Comparison of ENCODE assay signal across 32 cellular contexts in the genomic region with DNA sequence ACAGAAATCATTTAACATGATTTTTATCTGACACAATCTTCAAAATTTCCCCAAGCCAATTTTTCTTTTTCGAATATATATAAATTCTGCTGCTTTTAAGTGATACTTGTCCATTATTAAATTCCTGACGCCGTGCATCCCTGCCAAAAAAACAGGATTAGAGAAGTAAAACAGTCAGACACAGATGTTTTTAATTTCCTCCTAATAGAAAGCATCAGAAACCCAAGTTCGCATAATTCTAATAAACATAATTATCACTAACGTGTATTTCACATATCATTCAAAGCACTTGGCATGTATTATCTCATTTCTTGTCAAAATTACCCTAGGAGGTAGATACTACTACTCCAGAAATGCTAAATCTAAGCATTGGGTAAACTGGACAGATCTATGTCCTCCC.
"Had no signal": no experiment of that assay in that cellular context is flagged by ENCODE, and none has a peak within 500 bp of the region (broad histone marks: within the 10 kb centered on the region; RNA-seq: fewer than 3 reads in every experiment).

No MANE protein-coding gene starts in this region.

- H3K4me1 ChIP-seq: ascending aorta, breast epithelium, gastroesophageal sphincter, heart right ventricle had no signal

- H3K36me3 ChIP-seq: ascending aorta, breast epithelium, cardiac muscle cell, gastroesophageal sphincter, heart right ventricle, WERI-Rb-1 had no signal

- DNase-seq: activated CD4-positive, alpha-beta memory T cell treated with anti-CD3 and anti-CD28 coated beads for 36 hours; activated CD4-positive, alpha-beta T cell treated with anti-CD3 and anti-CD28 coated beads for 36 hours; activated CD4-positive, alpha-beta T cell treated with anti-CD3 and anti-CD28 coated beads, Interleukin-2, amount 10 ng/mL, durations not matched to agents 24 days and 14 days; activated CD4-positive, CD25-positive, alpha-beta regulatory T cell; activated CD4-positive, CD25-positive, alpha-beta regulatory T cell treated with anti-CD3 and anti-CD28 coated beads, Interleukin-2, amount 50 U/mL, for 72 hours; activated CD8-positive, alpha-beta memory T cell treated with anti-CD3 and anti-CD28 coated beads, Interleukin-2, amount 10 ng/mL, durations not matched to agents 7 days and 5 days; activated CD8-positive, alpha-beta memory T cell treated with anti-CD3 and anti-CD28 coated beads, Interleukin-2, amount 50 U/mL, for 4 hours; activated CD8-positive, alpha-beta T cell treated with anti-CD3 and anti-CD28 coated beads, Interleukin-2, amount 10 ng/mL, durations not matched to agents 7 days and 5 days; activated gamma-delta T cell; activated naive CD4-positive, alpha-beta T cell; activated naive CD4-positive, alpha-beta T cell treated with anti-CD3 and anti-CD28 coated beads, Interleukin-2, amount 10 ng/mL, durations not matched to agents 7 days and 5 days; activated naive CD8-positive, alpha-beta T cell treated with anti-CD3 and anti-CD28 coated beads, Interleukin-2, amount 10 ng/mL, durations not matched to agents 7 days and 5 days; activated T-cell treated with anti-CD3 and anti-CD28 coated beads, Interleukin-2, amount 50 U/mL, for 1 hour; activated T-cell treated with anti-CD3 and anti-CD28 coated beads, Interleukin-2, amount 50 U/mL, for 72 hours; central memory CD4-positive, alpha-beta T cell; cerebellar nuclear complex; dorsolateral prefrontal cortex; effector memory CD4-positive, alpha-beta T cell; endodermal cell; foreskin melanocyte; heart right ventricle; T-helper 17 cell; T1000; WERI-Rb-1 had no signal

- H3K27me3 ChIP-seq: ascending aorta, breast epithelium, cardiac muscle cell, dorsolateral prefrontal cortex, gastroesophageal sphincter, hepatocyte had no signal

- H3K4me3 ChIP-seq: ascending aorta, breast epithelium, cardiac muscle cell, coronary artery, dorsolateral prefrontal cortex, gastroesophageal sphincter, heart right ventricle, hepatocyte had no signal

- H2AFZ ChIP-seq: hepatocyte had no signal

- H3K79me2 ChIP-seq: hepatocyte had no signal

- ATAC-seq: activated CD4-positive, alpha-beta T cell treated with anti-CD3 and anti-CD28 coated beads for 36 hours; activated CD8-positive, alpha-beta memory T cell treated with anti-CD3 and anti-CD28 coated beads, Interleukin-2, amount 10 ng/mL, durations not matched to agents 7 days and 5 days; activated CD8-positive, alpha-beta T cell treated with anti-CD3 and anti-CD28 coated beads, Interleukin-2, amount 10 ng/mL, durations not matched to agents 7 days and 5 days; activated naive CD4-positive, alpha-beta T cell treated with anti-CD3 and anti-CD28 coated beads, Interleukin-2, amount 50 U/mL, for 72 hours; activated T-cell treated with anti-CD3 and anti-CD28 coated beads, Interleukin-2, amount 50 U/mL, for 72 hours; esophagus mucosa; gastroesophageal sphincter; heart right ventricle; T-helper 17 cell had no signal

- H3K27ac ChIP-seq: ascending aorta, breast epithelium, cardiac muscle cell, coronary artery, dorsolateral prefrontal cortex, gastroesophageal sphincter, heart right ventricle, hepatocyte had no signal

- H3K4me2 ChIP-seq: hepatocyte had no signal
